In genomic region chr2:229738024-229738625, GRCh38 we compare ENCODE assay signal across 20 cellular contexts. TPM values are rescaled to one million over a fixed set of nuclear protein-coding genes. Genes with fewer than 3 reads are reported as not detected.
"Had no signal": no experiment of that assay in that cellular context is flagged by ENCODE, and none has a peak within 500 bp of the region (broad histone marks: within the 10 kb centered on the region; RNA-seq: fewer than 3 reads in every experiment).

No MANE protein-coding gene starts in this region.

- H3K36me3 ChIP-seq: lower lobe of right lung, ovary, spleen, tibial artery had no signal

- H3K9me3 ChIP-seq: ovary, testis had no signal

- H3K27ac ChIP-seq: dorsolateral prefrontal cortex, lower lobe of right lung, ovary, psoas muscle, skin epidermis, spleen, testis, tibial artery had no signal

- H3K36me3 Mint-ChIP-seq: type B pancreatic cell had no signal

- H3K4me3 Mint-ChIP-seq: natural killer cell; stimulated activated memory B cell treated with anti-CD40 and anti-IgM and Interleukin-4, amounts not matched to agents 10 μg/mL and 1 μg/mL and 100 μg/mL, for 72 hours; type B pancreatic cell had no signal

- H3K4me3 ChIP-seq: dorsolateral prefrontal cortex, lower lobe of right lung, ovary, psoas muscle, skin epidermis, spleen, testis, tibial artery had no signal

- DNase-seq: dorsolateral prefrontal cortex; effector CD4-positive, alpha-beta T cell; head of caudate nucleus; left ventricle myocardium superior; lower lobe of right lung; natural killer cell; occipital lobe; ovary; posterior cingulate gyrus; psoas muscle; right cardiac atrium; spleen; stimulated activated CD4-positive, alpha-beta T cell treated with anti-CD3 and anti-CD28 coated beads, Interleukin-4, amount 100 ng/mL, for 4 hours; stimulated activated naive CD8-positive, alpha-beta T cell treated with anti-CD3 and anti-CD28 coated beads, Interleukin-15, Interleukin-2, amounts not matched to agents 100 U/mL and 50 U/mL, for 24 hours; substantia nigra; testis; tibial artery had no signal

- H3K4me1 Mint-ChIP-seq: stimulated activated memory B cell treated with anti-CD40 and anti-IgM and Interleukin-4, amounts not matched to agents 10 μg/mL and 1 μg/mL and 100 μg/mL, for 72 hours had no signal

- H3K27me3 Mint-ChIP-seq: stimulated activated memory B cell treated with anti-CD40 and anti-IgM and Interleukin-4, amounts not matched to agents 10 μg/mL and 1 μg/mL and 100 μg/mL, for 72 hours; type B pancreatic cell had no signal

- H3K4me1 ChIP-seq: lower lobe of right lung, psoas muscle, spleen, testis, tibial artery had no signal

- H3K27me3 ChIP-seq: dorsolateral prefrontal cortex, ovary, spleen, testis, tibial artery had no signal

- ATAC-seq: left ventricle myocardium superior; lower lobe of right lung; natural killer cell; psoas muscle; right cardiac atrium; stimulated activated memory B cell treated with anti-CD40 and anti-IgM and Interleukin-4, amounts not matched to agents 10 μg/mL and 1 μg/mL and 100 μg/mL, for 72 hours; stimulated activated naive CD8-positive, alpha-beta T cell treated with anti-CD3 and anti-CD28 coated beads, Interleukin-15, Interleukin-2, amounts not matched to agents 100 U/mL and 50 U/mL, for 24 hours had no signal

- H3K27ac Mint-ChIP-seq: natural killer cell; stimulated activated memory B cell treated with anti-CD40 and anti-IgM and Interleukin-4, amounts not matched to agents 10 μg/mL and 1 μg/mL and 100 μg/mL, for 72 hours; type B pancreatic cell had no signal

RNA-seq across cellular contexts. Expression of gene DNER, which starts 23.8 kb away (rescaled TPM):
- total RNA-seq: natural killer cell had no signal
